In genomic region chr14:80692903-80693302, GRCh38 we compare ENCODE assay signal across 36 cellular contexts.
"Had no signal": no experiment of that assay in that cellular context is flagged by ENCODE, and none has a peak within 500 bp of the region (broad histone marks: within the 10 kb centered on the region; RNA-seq: fewer than 3 reads in every experiment).

No MANE protein-coding gene starts in this region.

- H3K27ac ChIP-seq: adrenal gland, body of pancreas, brain microvascular endothelial cell, breast epithelium, VCaP had no signal

- H3K9me3 ChIP-seq: adrenal gland, body of pancreas, breast epithelium had no signal

- DNase-seq: activated CD4-positive, alpha-beta memory T cell treated with anti-CD3 and anti-CD28 coated beads, Interleukin-2, amount 10 ng/mL, durations not matched to agents 7 days and 5 days; activated CD4-positive, alpha-beta T cell treated with anti-CD3 and anti-CD28 coated beads for 1 hour; activated CD4-positive, alpha-beta T cell treated with anti-CD3 and anti-CD28 coated beads for 36 hours; activated CD4-positive, alpha-beta T cell treated with anti-CD3 and anti-CD28 coated beads for 48 hours; activated CD4-positive, alpha-beta T cell treated with anti-CD3 and anti-CD28 coated beads, Interleukin-2, amount 10 ng/mL, durations not matched to agents 7 days and 5 days; activated CD4-positive, alpha-beta T cell treated with anti-CD3 and anti-CD28 coated beads, Interleukin-2, amount 50 U/mL, for 48 hours; activated CD4-positive, CD25-positive, alpha-beta regulatory T cell; activated CD8-positive, alpha-beta memory T cell treated with anti-CD3 and anti-CD28 coated beads for 24 hours; activated CD8-positive, alpha-beta memory T cell treated with anti-CD3 and anti-CD28 coated beads, Interleukin-2, amount 10 ng/mL, durations not matched to agents 7 days and 5 days; activated CD8-positive, alpha-beta T cell treated with anti-CD3 and anti-CD28 coated beads, Interleukin-2, amount 10 ng/mL, durations not matched to agents 7 days and 5 days; activated effector memory CD4-positive, alpha-beta T cell treated with anti-CD3 and anti-CD28 coated beads, Interleukin-2, amount 50 U/mL, for 16 hours; activated gamma-delta T cell treated with Interleukin-2 at 50 U/mL for 16 hours; activated naive CD4-positive, alpha-beta T cell; activated naive CD4-positive, alpha-beta T cell treated with anti-CD3 and anti-CD28 coated beads for 36 hours; activated naive CD4-positive, alpha-beta T cell treated with anti-CD3 and anti-CD28 coated beads, Interleukin-2, amount 50 U/mL, for 16 hours; activated naive CD8-positive, alpha-beta T cell treated with anti-CD3 and anti-CD28 coated beads for 36 hours; activated T-cell treated with anti-CD3 and anti-CD28 coated beads for 4 hours; activated T-cell treated with anti-CD3 and anti-CD28 coated beads, Interleukin-2, amount 50 U/mL, for 1 hour; activated T-cell treated with anti-CD3 and anti-CD28 coated beads, Interleukin-2, amount 50 U/mL, for 4 hours; activated T-cell treated with anti-CD3 and anti-CD28 coated beads, Interleukin-2, amount 50 U/mL, for 72 hours; adrenal gland; amniotic stem cell; aorta; body of pancreas; brain microvascular endothelial cell; central memory CD4-positive, alpha-beta T cell; T-helper 1 cell; T-helper 2 cell; T-helper 9 cell had no signal

- H3K4me3 ChIP-seq: adrenal gland, body of pancreas, breast epithelium had no signal

- H3K36me3 ChIP-seq: adrenal gland, brain microvascular endothelial cell, breast epithelium had no signal

- FAIRE-seq: astrocyte, TTC549 had no signal

- H3K27me3 ChIP-seq: adrenal gland, body of pancreas, brain microvascular endothelial cell, breast epithelium had no signal

- ATAC-seq: activated CD4-positive, alpha-beta T cell treated with anti-CD3 and anti-CD28 coated beads for 36 hours; activated CD4-positive, CD25-positive, alpha-beta regulatory T cell treated with anti-CD3 and anti-CD28 coated beads, Interleukin-2, amount 50 U/mL, for 24 hours; activated CD8-positive, alpha-beta memory T cell treated with anti-CD3 and anti-CD28 coated beads, Interleukin-2, amount 10 ng/mL, durations not matched to agents 7 days and 5 days; activated CD8-positive, alpha-beta T cell treated with anti-CD3 and anti-CD28 coated beads, Interleukin-2, amount 10 ng/mL, durations not matched to agents 7 days and 5 days; activated naive CD4-positive, alpha-beta T cell treated with anti-CD3 and anti-CD28 coated beads, Interleukin-2, amount 50 U/mL, for 72 hours; activated T-cell treated with anti-CD3 and anti-CD28 coated beads, Interleukin-2, amount 50 U/mL, for 4 hours; activated T-cell treated with anti-CD3 and anti-CD28 coated beads, Interleukin-2, amount 50 U/mL, for 72 hours; activated T-helper 17 cell treated with anti-CD3 and anti-CD28 coated beads, Interleukin-2, amount 50 U/mL, for 72 hours; body of pancreas had no signal

- H3K4me1 ChIP-seq: adrenal gland, body of pancreas, breast epithelium had no signal
